Comparison of ENCODE assay signal across 9 cellular contexts in the genomic region with DNA sequence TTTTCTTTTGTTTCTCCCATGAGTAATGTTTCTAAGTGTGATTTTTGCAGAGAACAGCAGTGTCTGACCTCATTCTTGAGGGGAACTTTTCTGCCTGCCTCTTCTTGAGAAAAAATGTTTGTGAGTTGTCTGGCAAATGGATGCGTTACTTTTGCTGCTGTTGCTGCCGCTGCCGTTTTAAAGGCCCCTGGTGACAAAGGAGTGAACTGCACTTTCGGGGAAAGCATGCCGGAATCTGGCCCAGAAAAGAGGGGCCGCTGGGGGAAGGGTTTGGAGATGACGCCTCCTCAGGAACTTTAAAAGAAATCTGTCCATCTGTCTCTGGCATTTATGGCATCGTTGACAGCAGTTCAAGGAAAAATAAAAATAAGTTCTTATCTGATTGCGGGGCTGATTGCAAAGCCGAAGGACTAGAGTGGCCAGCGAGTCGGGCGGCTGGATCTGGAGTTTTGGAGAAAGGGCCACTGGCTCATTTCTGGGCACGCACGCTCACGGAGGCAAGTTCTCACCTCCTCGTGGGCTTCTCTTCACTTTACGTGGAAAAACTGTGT. TPM values are rescaled to one million over a fixed set of nuclear protein-coding genes. Genes with fewer than 3 reads are reported as not detected.
DNase-seq lines count a peak whose midpoint lies in the region; ATAC-seq, FAIRE-seq and TF ChIP-seq lines count a peak whose summit lies in the region.
"Had no signal": no experiment of that assay in that cellular context is flagged by ENCODE, and none has a peak within 500 bp of the region (broad histone marks: within the 10 kb centered on the region; RNA-seq: fewer than 3 reads in every experiment).

No MANE protein-coding gene starts in this region.

- 5% methylated on average over 18 of the region's 18 CpGs for WGBS in K562 (ENCODE audit: insufficient coverage, low coverage, missing lambda C conversion rate)

- peak; percentile 86 for FAIRE-seq in K562 (lab: Jason Lieb, UNC)

- H3K79me2 ChIP-seq in K562 (ENCODE audit: control insufficient read depth, insufficient read depth, low read length), result no peaks in the 10 kb centered on the region

- no peaks in the 10 kb centered on the region for H3K9me3 ChIP-seq in Panc1 (ENCODE audit: control insufficient read depth, insufficient read depth, low read depth, low read length)
- H3K9me3 ChIP-seq in K562 (replicated peaks; ENCODE audit: control insufficient read depth, insufficient read depth, low read depth, low read length), result no peaks in the 10 kb centered on the region
- no peaks in the 10 kb centered on the region for H3K9me3 ChIP-seq in thoracic aorta
- H3K9me3 ChIP-seq: BLaER1 had no signal

- DNase-seq in DMS153 treated with DMSO at 0.1 percent for 48 hours (lab: John Stamatoyannopoulos, UW; ENCODE audit: unreplicated experiment) (peak; percentile 31), DMS153 (lab: John Stamatoyannopoulos, UW) (no peak), Panc1 (ENCODE audit: low read depth, low spot score) (no peak), K562 (ENCODE audit: extremely low read depth in 1 of 4, low spot score in 3 of 4) (peak; percentile 61 to 63 (median 61)), left kidney (ENCODE audit: low read depth, low spot score) (peak; percentile 81), thoracic aorta (ENCODE audit: low spot score) (no peak), left colon (no peak)

- in situ Hi-C loops in Panc1 (cut with HindIII; ENCODE audit: low pct_unique_long_range_greater_than_20kb, low sequenced_read_pairs), result no loop called here
- in situ Hi-C loops in K562 (cut with MboI), result no loop called here

- CTCF ChIA-PET in Panc1 (lab: Charles Lee), result interaction anchor here (0.6 kb wide), 1 partner anchor 54 kb away, joined by 3 read pairs; no protein-coding TSS in a partner anchor
- CTCF ChIA-PET in K562 (lab: Yijun Ruan, JAX; ENCODE audit: low intra/inter-chr PET ratio), result interaction anchor here (0.8 kb wide), 1 partner anchor 35 kb away, joined by 3 read pairs; no protein-coding TSS in a partner anchor

- no peak for TF ChIP-seq POLR2A in K562 (conservative IDR thresholded peaks at IDR 0.05)

- TF ChIP-seq RAD21 in K562 (CRISPR knock-in tag; conservative IDR thresholded peaks at IDR 0.05 in 1 of 2, IDR thresholded peaks at IDR 0.05 in 1 of 2), result peak in 1 of 2 experiments; percentile 26; a peak in 1 of 4 replicates

- no peak overlapping the region for H3K9ac ChIP-seq in K562 (ENCODE audit: insufficient read depth in 1 of 2, low read depth in 2 of 2, low read length in 2 of 2)
- H3K9ac ChIP-seq: BLaER1 had no signal

- no peak overlapping the region; the same call in 1 of the 2 replicates for H2AFZ ChIP-seq in K562 (ENCODE audit: low read depth, low read length)

- H3K36me3 ChIP-seq in Panc1 (ENCODE audit: control insufficient read depth, insufficient read depth, low read length) (no peaks in the 10 kb centered on the region), K562 (ENCODE audit: control insufficient read depth, insufficient read depth, low read length) (no peaks in the 10 kb centered on the region), thoracic aorta (peaks cover 43% of the 10 kb centered on the region)
- H3K36me3 ChIP-seq: BLaER1 had no signal

- BruUV-seq in Panc1 (replicated peaks; lab: Mats Ljungman, UMichigan), result no TSS peak
- BruUV-seq in K562 (replicated peaks; lab: Mats Ljungman, UMichigan), result no TSS peak

- no peak for TF ChIP-seq EP300 in K562 (IDR thresholded peaks at IDR 0.05; ENCODE audit: low read length)

- H3K27ac ChIP-seq in Panc1 (ENCODE audit: low read length) (no peak overlapping the region), K562 (ENCODE audit: extremely low read depth, low read depth, low read length) (no peak overlapping the region), thoracic aorta (peak overlapping the region; percentile 71 to 80)
- H3K27ac ChIP-seq: BLaER1 had no signal

- no peaks in the 10 kb centered on the region for H3K9me1 ChIP-seq in K562 (ENCODE audit: control insufficient read depth, insufficient read depth, low read length)

- no peak overlapping the region for H3K4me2 ChIP-seq in K562 (ENCODE audit: insufficient read depth, low read length)
- H3K4me2 ChIP-seq: BLaER1 had no signal

- ATAC-seq in Panc1 (peak; percentile 67; the same call in 1 of the 2 replicates), K562 (peak; percentile 83), thoracic aorta (ENCODE audit: insufficient number of reproducible peaks, low FRiP score, low read depth) (peak; percentile 30), left colon (no peak), GM18873 (IDR thresholded peaks at IDR 0.05; ENCODE audit: low FRiP score, unreplicated experiment) (no peak)

- POLR2A ChIA-PET in Panc1 (lab: Charles Lee) (no interaction called here), K562 (lab: Yijun Ruan, JAX) (no interaction called here)

- H3K4me3 ChIP-seq in Panc1 (ENCODE audit: low read depth in 2 of 2, low read length in 2 of 2), result no peak overlapping the region
- no peak overlapping the region for H3K4me3 ChIP-seq in K562
- H3K4me3 ChIP-seq in thoracic aorta, result peak overlapping the region; percentile 62
- H3K4me3 ChIP-seq: BLaER1 had no signal

- intact Hi-C loops in Panc1 (cut with micrococcal nuclease; ENCODE audit: unreplicated experiment) (no loop called here), K562 (cut with micrococcal nuclease) (no loop called here), left colon (cut with DNase I, micrococcal nuclease) (no loop called here)

- peaks cover 18% of the 10 kb centered on the region for H3K27me3 ChIP-seq in Panc1 (ENCODE audit: control insufficient read depth, insufficient read depth, low read length)
- peaks cover 31 to 61% of the 10 kb centered on the region in 2 experiments for H3K27me3 ChIP-seq in K562 (ENCODE audit: control insufficient read depth in 2 of 2, insufficient read depth in 2 of 2, low read length in 2 of 2)
- H3K27me3 ChIP-seq in thoracic aorta (replicated peaks; ENCODE audit: insufficient read depth), result no peaks in the 10 kb centered on the region
- H3K27me3 ChIP-seq: BLaER1 had no signal

- H3K4me1 ChIP-seq in Panc1 (ENCODE audit: control insufficient read depth, insufficient read depth, low read length) (no peaks in the 10 kb centered on the region), K562 (replicated peaks in 1 of 2; ENCODE audit: control insufficient read depth in 2 of 2, insufficient read depth in 2 of 2, low read length in 2 of 2) (peaks cover 0 to 10% of the 10 kb centered on the region in 2 experiments; a peak in 3 of 5 replicates), thoracic aorta (ENCODE audit: control insufficient read depth in 1 of 2, low read depth in 2 of 2) (peaks cover 93 to 100% of the 10 kb centered on the region in 2 donors)

- no peaks in the 10 kb centered on the region; the same call in 1 of the 2 replicates for H4K20me1 ChIP-seq in K562 (replicated peaks; ENCODE audit: control insufficient read depth, insufficient read depth, low read length)
- H4K20me1 ChIP-seq: BLaER1 had no signal

- TF ChIP-seq CTCF in Panc1 (IDR thresholded peaks at IDR 0.05) (peak; percentile 87), K562 (IDR thresholded peaks at IDR 0.05 in 2 of 3, conservative IDR thresholded peaks at IDR 0.05 in 1 of 3; ENCODE audit: insufficient read depth in 2 of 3, low read depth in 1 of 3, low read length in 3 of 3) (peak; percentile 56 to 74 (median 68)), thoracic aorta (IDR thresholded peaks at IDR 0.05) (peak; percentile 73)

TF ChIP-seq in K562, 482 proteins besides CTCF, POLR2A, EP300 and RAD21 (continues in another document):
- TF ChIP-seq NR0B1 (IDR thresholded peaks at IDR 0.05; ENCODE audit: partially characterized antibody), result no peak
- no peak for TF ChIP-seq ETS2 (tag; IDR thresholded peaks at IDR 0.05; ENCODE audit: borderline replicate concordance, poor library complexity, severe bottlenecking)
- TF ChIP-seq MCM3 (IDR thresholded peaks at IDR 0.05), result no peak
- no peak for TF ChIP-seq TEAD2 (tag; IDR thresholded peaks at IDR 0.05)

RNA-seq across cellular contexts. Expression of gene ZBTB16, which starts 16.5 kb away (rescaled TPM):
- total RNA-seq in Panc1 (2021; ENCODE audit: unreplicated experiment), result 0.21 TPM
- not detected for polyA plus RNA-seq in Panc1 (2012; ENCODE audit: insufficient read length)
- 0.25 and 0.77 TPM in 2 replicates for total RNA-seq in K562 (2011; cell fraction: chromatin; rRNA removed; ENCODE audit: low replicate concordance)
- 0.33 TPM in 1 of 2 replicates, not detected in the other for total RNA-seq in K562 (2011; cell fraction: nucleolus; rRNA removed)
- total RNA-seq in K562 (2011; cell fraction: nucleoplasm; rRNA removed), result 0.84 TPM in 1 of 2 replicates, not detected in the other
- not detected in 2 replicates for total RNA-seq in K562 (2014; rRNA removed)
- total RNA-seq in K562 (2014; rRNA removed; fragmentation: Illumina TruSeq; extraction: Trizol), result not detected in 2 replicates
- 0.34 TPM in 1 of 2 replicates, not detected in the other for total RNA-seq in K562 (2015; rRNA removed; fragmentation: Illumina TruSeq; extraction: Trizol)
- total RNA-seq in K562 (2021), result 0.18 and 0.40 TPM in 2 replicates
- polyA plus RNA-seq in K562 (2011; rRNA removed), result 0.15 and 0.49 TPM in 2 replicates
- polyA plus RNA-seq in K562 (2011; cell fraction: cytosol; rRNA removed), result 0.28 and 0.66 TPM in 2 replicates
- polyA plus RNA-seq in K562 (2011; cell fraction: nucleus; rRNA removed), result 0.62 and 1.5 TPM in 2 replicates
- 0.12 and 0.17 TPM in 2 replicates for polyA plus RNA-seq in K562 (2012)
- not detected in 2 replicates for polyA plus RNA-seq in K562 (2014; fragmentation: Illumina TruSeq; extraction: Trizol)
- under 1 TPM; 0.06 to 0.24 TPM for polyA plus RNA-seq in K562 (2014; fragmentation: Nextera tagmentation; extraction: Ambion mirVana)
- 0.29 TPM in 1 of 2 replicates, not detected in the other for polyA plus RNA-seq in K562 (2014; rRNA removed)
- 0.57 and 0.98 TPM in 2 replicates for polyA minus RNA-seq in K562 (2011; rRNA and poly(A)+ RNA removed)
- not detected in 2 replicates for polyA minus RNA-seq in K562 (2011; cell fraction: cytosol; rRNA and poly(A)+ RNA removed)
- polyA minus RNA-seq in K562 (2011; cell fraction: nucleus; rRNA and poly(A)+ RNA removed), result 0.54 and 0.78 TPM in 2 replicates
- 100 to 1,000 TPM; 314 to 545 TPM for total RNA-seq in thoracic aorta
- 10 to 100 TPM in 1 of 2 donors, 1 to 10 TPM in 1; 10.0 to 75.1 TPM for total RNA-seq in left colon

Comparison
In these comparisons a context has a peak if more than half of its experiments do, and no peak if none do; other contexts are left out.
1. DNase-seq: peak in DMS153 treated with DMSO at 0.1 percent for 48 hours (single experiment), K562 (4 of 4) and left kidney (single experiment); none in DMS153 (single experiment), Panc1 (single experiment), thoracic aorta (single experiment) and left colon (0 of 2).
2. ATAC-seq: peak in Panc1 (single experiment), K562 (single experiment) and thoracic aorta (single experiment); none in left colon (single experiment) and GM18873 (single experiment).
3. H3K27ac ChIP-seq: peak in thoracic aorta (2 of 2); none in Panc1 (single experiment) and K562 (single experiment).
4. Peak in every context shown above with its lines, with median percentiles within 50 percentile points of each other: CTCF ChIP-seq.